20 cellular contexts compared by ENCODE assay signal in the genomic region with DNA sequence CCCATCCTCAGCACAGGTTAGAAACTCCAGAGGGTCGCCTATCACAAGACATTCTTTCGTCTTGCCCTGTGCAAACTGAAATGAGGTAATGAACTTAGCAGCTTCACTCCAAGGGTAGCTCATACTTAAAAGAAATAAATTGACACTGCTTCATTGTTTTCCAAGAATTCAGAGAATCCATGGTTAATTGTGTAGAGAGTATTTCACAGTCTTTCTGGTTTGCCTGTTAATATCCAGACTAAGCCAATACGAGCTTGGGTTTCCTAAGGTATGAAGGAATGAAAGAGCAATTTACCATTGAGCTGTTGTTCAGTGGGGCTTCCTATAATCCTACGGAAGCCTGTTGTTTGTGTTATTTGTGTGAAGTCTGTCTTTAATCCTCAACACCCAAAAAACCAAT. TPM values are rescaled to one million over a fixed set of nuclear protein-coding genes. Genes with fewer than 3 reads are reported as not detected.
DNase-seq lines count a peak whose midpoint lies in the region; ATAC-seq and TF ChIP-seq lines count a peak whose summit lies in the region.
"Had no signal": no experiment of that assay in that cellular context is flagged by ENCODE, and none has a peak within 500 bp of the region (broad histone marks: within the 10 kb centered on the region; RNA-seq: fewer than 3 reads in every experiment).

No MANE protein-coding gene starts in this region.

- H3K9me3 ChIP-seq in SJCRH30 (replicated peaks), result peaks cover 4% of the 10 kb centered on the region

- TF ChIP-seq CTCF in retinal pigment epithelial cell (conservative IDR thresholded peaks at IDR 0.05; ENCODE audit: low read depth, low read length), result no peak

- H3K27ac ChIP-seq in SJCRH30, result peak overlapping the region; percentile 69
- H3K27ac ChIP-seq: BLaER1 treated with 17β-estradiol and CSF1 and Interleukin-3, amounts not matched to agents 10 nM and 100 nM had no signal

- H3K36me3 ChIP-seq in SJCRH30, result no peaks in the 10 kb centered on the region
- H3K36me3 ChIP-seq: BLaER1 treated with 17β-estradiol and CSF1 and Interleukin-3, amounts not matched to agents 10 nM and 100 nM had no signal

- no peaks in the 10 kb centered on the region for H3K27me3 ChIP-seq in SJCRH30
- H3K27me3 ChIP-seq: BLaER1 treated with 17β-estradiol and CSF1 and Interleukin-3, amounts not matched to agents 10 nM and 100 nM had no signal

- H3K4me1 ChIP-seq in SJCRH30, result peaks cover 32% of the 10 kb centered on the region

- H3K4me3 ChIP-seq in SJCRH30, result no peak overlapping the region
- H3K4me3 ChIP-seq in retinal pigment epithelial cell (ENCODE audit: low read length), result no peak overlapping the region
- H3K4me3 ChIP-seq: BLaER1 treated with 17β-estradiol and CSF1 and Interleukin-3, amounts not matched to agents 10 nM and 100 nM; GM12878; GM23338 had no signal

- no peak for ATAC-seq in GM19452 (IDR thresholded peaks at IDR 0.05; ENCODE audit: unreplicated experiment)
- ATAC-seq: CD8-positive, alpha-beta T cell; GM12878; GM23338 had no signal

- DNase-seq in SJCRH30 (peak; percentile 37 to 72), astrocyte of the hippocampus (ENCODE audit: low read depth, low spot score) (peak; percentile 41), kidney tubule cell (ENCODE audit: low spot score) (peak; percentile 2), retinal pigment epithelial cell (ENCODE audit: low read depth) (peak; percentile 55), NCI-H128 (lab: John Stamatoyannopoulos, UW; ENCODE audit: unreplicated experiment) (no peak)
- DNase-seq in activated CD4-positive, alpha-beta T cell treated with anti-CD3 and anti-CD28 coated beads, Interleukin-2, amount 50 U/mL, for 1 hour, result no peak
- DNase-seq: CD8-positive, alpha-beta T cell; COR-L47; DMS 273 treated with DMSO at 0.1 percent for 48 hours; DMS53; DND-41; EL; HCEC 1CT; IMR-90 had no signal

RNA-seq across cellular contexts. Expression of a gene that starts 58.7 kb away (rescaled TPM):
- total RNA-seq in SJCRH30 (2014; rRNA removed; shearing (Covaris generic)), result 0.56 and 0.73 TPM in 2 replicates
- total RNA-seq: A172; CD8-positive, alpha-beta T cell; G401; GM12878; IMR-90 had no signal

Comparison
In these comparisons a context has a peak if more than half of its experiments do, and no peak if none do; other contexts are left out.
1. DNase-seq: peak in SJCRH30 (2 of 2), astrocyte of the hippocampus (single experiment), kidney tubule cell (single experiment) and retinal pigment epithelial cell (single experiment); none in activated CD4-positive, alpha-beta T cell treated with anti-CD3 and anti-CD28 coated beads, Interleukin-2, amount 50 U/mL, for 1 hour (single experiment) and NCI-H128 (single experiment).